In genomic region chr16:88523381-88524159, GRCh38 we compare ENCODE assay signal across 28 cellular contexts.
"Had no signal": no experiment of that assay in that cellular context is flagged by ENCODE, and none has a peak within 500 bp of the region (broad histone marks: within the 10 kb centered on the region; RNA-seq: fewer than 3 reads in every experiment).

No MANE protein-coding gene starts in this region.

- ATAC-seq: esophagus mucosa; heart left ventricle; naive thymus-derived CD4-positive, alpha-beta T cell; sciatic nerve; stimulated activated effector memory CD8-positive, alpha-beta T cell treated with anti-CD3 and anti-CD28 coated beads, Interleukin-12 subunit alpha, Interleukin-12 subunit beta, amount 100 ng/mL, for 72 hours; T-helper 17 cell; upper lobe of right lung; WTC11 had no signal

- H3K27me3 Mint-ChIP-seq: activated CD4-positive, alpha-beta memory T cell treated with anti-CD3 and anti-CD28 coated beads, Interleukin-2, amount 10 ng/mL, durations not matched to agents 7 days and 5 days; activated CD4-positive, alpha-beta T cell treated with anti-CD3 and anti-CD28 coated beads, Interleukin-2, amount 10 ng/mL, durations not matched to agents 7 days and 5 days; activated naive CD4-positive, alpha-beta T cell treated with anti-CD3 and anti-CD28 coated beads, Interleukin-2, amount 10 ng/mL, durations not matched to agents 7 days and 5 days; activated naive CD8-positive, alpha-beta T cell treated with anti-CD3 and anti-CD28 coated beads, Interleukin-2, amount 10 ng/mL, durations not matched to agents 7 days and 5 days; activated T-cell treated with anti-CD3 and anti-CD28 coated beads, Interleukin-2, amount 50 U/mL, for 24 hours; brain; memory B cell; naive thymus-derived CD4-positive, alpha-beta T cell; progenitor cell of endocrine pancreas; T-helper 17 cell had no signal

- H3K4me1 Mint-ChIP-seq: activated CD4-positive, alpha-beta memory T cell treated with anti-CD3 and anti-CD28 coated beads, Interleukin-2, amount 10 ng/mL, durations not matched to agents 7 days and 5 days; activated naive CD8-positive, alpha-beta T cell treated with anti-CD3 and anti-CD28 coated beads, Interleukin-2, amount 10 ng/mL, durations not matched to agents 7 days and 5 days had no signal

- H3K27ac Mint-ChIP-seq: activated CD4-positive, alpha-beta memory T cell treated with anti-CD3 and anti-CD28 coated beads, Interleukin-2, amount 10 ng/mL, durations not matched to agents 7 days and 5 days; activated CD4-positive, alpha-beta T cell treated with anti-CD3 and anti-CD28 coated beads, Interleukin-2, amount 10 ng/mL, durations not matched to agents 7 days and 5 days; activated naive CD4-positive, alpha-beta T cell treated with anti-CD3 and anti-CD28 coated beads, Interleukin-2, amount 10 ng/mL, durations not matched to agents 7 days and 5 days; activated naive CD8-positive, alpha-beta T cell treated with anti-CD3 and anti-CD28 coated beads, Interleukin-2, amount 10 ng/mL, durations not matched to agents 7 days and 5 days; activated T-cell treated with anti-CD3 and anti-CD28 coated beads, Interleukin-2, amount 50 U/mL, for 24 hours; memory B cell; stimulated activated effector memory CD8-positive, alpha-beta T cell treated with anti-CD3 and anti-CD28 coated beads, Interleukin-12 subunit alpha, Interleukin-12 subunit beta, amount 100 ng/mL, for 72 hours; T-helper 17 cell; WTC11 had no signal

- H3K9me3 Mint-ChIP-seq: activated CD4-positive, alpha-beta T cell treated with anti-CD3 and anti-CD28 coated beads, Interleukin-2, amount 10 ng/mL, durations not matched to agents 7 days and 5 days; activated T-cell treated with anti-CD3 and anti-CD28 coated beads, Interleukin-2, amount 50 U/mL, for 24 hours; brain; immature natural killer cell had no signal

- DNase-seq: activated CD4-positive, alpha-beta memory T cell treated with anti-CD3 and anti-CD28 coated beads, Interleukin-2, amount 10 ng/mL, durations not matched to agents 7 days and 5 days; activated CD4-positive, alpha-beta T cell treated with anti-CD3 and anti-CD28 coated beads for 1 hour; activated CD4-positive, alpha-beta T cell treated with anti-CD3 and anti-CD28 coated beads, Interleukin-2, amount 10 ng/mL, durations not matched to agents 7 days and 5 days; activated CD8-positive, alpha-beta memory T cell treated with anti-CD3 and anti-CD28 coated beads, Interleukin-2, amount 50 U/mL, for 48 hours; activated gamma-delta T cell; activated naive CD4-positive, alpha-beta T cell treated with anti-CD3 and anti-CD28 coated beads, Interleukin-2, amount 10 ng/mL, durations not matched to agents 7 days and 5 days; activated naive CD8-positive, alpha-beta T cell treated with anti-CD3 and anti-CD28 coated beads, Interleukin-2, amount 10 ng/mL, durations not matched to agents 7 days and 5 days; activated T-cell treated with anti-CD3 and anti-CD28 coated beads, Interleukin-2, amount 50 U/mL, for 24 hours; cortex of kidney; foreskin fibroblast; immature natural killer cell; kidney; midbrain; naive thymus-derived CD4-positive, alpha-beta T cell; small intestine; stimulated activated CD4-positive, alpha-beta T cell treated with anti-CD3 and anti-CD28 coated beads, Interleukin-4, amount 100 ng/mL, for 24 hours; T-helper 17 cell; T1000; tibial artery; upper lobe of right lung had no signal

- H3K4me3 Mint-ChIP-seq: activated CD4-positive, alpha-beta memory T cell treated with anti-CD3 and anti-CD28 coated beads, Interleukin-2, amount 10 ng/mL, durations not matched to agents 7 days and 5 days; activated CD4-positive, alpha-beta T cell treated with anti-CD3 and anti-CD28 coated beads, Interleukin-2, amount 10 ng/mL, durations not matched to agents 7 days and 5 days; activated naive CD4-positive, alpha-beta T cell treated with anti-CD3 and anti-CD28 coated beads, Interleukin-2, amount 10 ng/mL, durations not matched to agents 7 days and 5 days; activated naive CD8-positive, alpha-beta T cell treated with anti-CD3 and anti-CD28 coated beads, Interleukin-2, amount 10 ng/mL, durations not matched to agents 7 days and 5 days; activated T-cell treated with anti-CD3 and anti-CD28 coated beads, Interleukin-2, amount 50 U/mL, for 24 hours; brain; immature natural killer cell; memory B cell; naive thymus-derived CD4-positive, alpha-beta T cell; stimulated activated effector memory CD8-positive, alpha-beta T cell treated with anti-CD3 and anti-CD28 coated beads, Interleukin-12 subunit alpha, Interleukin-12 subunit beta, amount 100 ng/mL, for 72 hours; T-helper 17 cell; WTC11 had no signal

- H3K36me3 Mint-ChIP-seq: activated naive CD4-positive, alpha-beta T cell treated with anti-CD3 and anti-CD28 coated beads, Interleukin-2, amount 10 ng/mL, durations not matched to agents 7 days and 5 days; brain; WTC11 had no signal
